In the genomic region with DNA sequence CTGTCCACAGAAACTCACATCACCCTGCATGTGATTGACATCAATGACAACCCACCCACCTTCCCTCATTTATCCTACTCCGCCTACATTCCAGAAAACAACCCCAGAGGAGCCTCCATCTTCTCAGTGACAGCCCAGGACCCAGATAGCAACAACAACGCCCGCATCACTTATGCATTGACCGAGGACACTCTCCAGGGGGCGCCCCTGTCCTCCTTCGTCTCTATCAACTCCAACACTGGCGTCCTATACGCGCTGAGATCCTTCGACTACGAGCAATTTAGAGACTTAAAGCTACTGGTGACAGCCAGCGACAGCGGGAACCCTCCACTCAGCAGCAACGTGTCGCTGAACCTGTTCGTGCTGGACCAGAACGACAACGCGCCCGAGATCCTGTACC, we compare ENCODE assay signal across 2 cellular contexts.
TF ChIP-seq lines count a peak whose summit lies in the region.

No MANE protein-coding gene starts in this region.

TF ChIP-seq in liver, 16 proteins besides CTCF, POLR2A, EP300 and RAD21:
- TF ChIP-seq HNF4G (IDR thresholded peaks at IDR 0.05) (no peak), YY1 (IDR thresholded peaks at IDR 0.05) (no peak)
- TF ChIP-seq, protein P1, sequence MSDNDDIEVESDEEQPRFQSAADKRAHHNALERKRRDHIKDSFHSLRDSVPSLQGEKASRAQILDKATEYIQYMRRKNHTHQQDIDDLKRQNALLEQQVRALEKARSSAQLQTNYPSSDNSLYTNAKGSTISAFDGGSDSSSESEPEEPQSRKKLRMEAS (IDR thresholded peaks at IDR 0.05), result no peak
- TF ChIP-seq, protein P2, sequence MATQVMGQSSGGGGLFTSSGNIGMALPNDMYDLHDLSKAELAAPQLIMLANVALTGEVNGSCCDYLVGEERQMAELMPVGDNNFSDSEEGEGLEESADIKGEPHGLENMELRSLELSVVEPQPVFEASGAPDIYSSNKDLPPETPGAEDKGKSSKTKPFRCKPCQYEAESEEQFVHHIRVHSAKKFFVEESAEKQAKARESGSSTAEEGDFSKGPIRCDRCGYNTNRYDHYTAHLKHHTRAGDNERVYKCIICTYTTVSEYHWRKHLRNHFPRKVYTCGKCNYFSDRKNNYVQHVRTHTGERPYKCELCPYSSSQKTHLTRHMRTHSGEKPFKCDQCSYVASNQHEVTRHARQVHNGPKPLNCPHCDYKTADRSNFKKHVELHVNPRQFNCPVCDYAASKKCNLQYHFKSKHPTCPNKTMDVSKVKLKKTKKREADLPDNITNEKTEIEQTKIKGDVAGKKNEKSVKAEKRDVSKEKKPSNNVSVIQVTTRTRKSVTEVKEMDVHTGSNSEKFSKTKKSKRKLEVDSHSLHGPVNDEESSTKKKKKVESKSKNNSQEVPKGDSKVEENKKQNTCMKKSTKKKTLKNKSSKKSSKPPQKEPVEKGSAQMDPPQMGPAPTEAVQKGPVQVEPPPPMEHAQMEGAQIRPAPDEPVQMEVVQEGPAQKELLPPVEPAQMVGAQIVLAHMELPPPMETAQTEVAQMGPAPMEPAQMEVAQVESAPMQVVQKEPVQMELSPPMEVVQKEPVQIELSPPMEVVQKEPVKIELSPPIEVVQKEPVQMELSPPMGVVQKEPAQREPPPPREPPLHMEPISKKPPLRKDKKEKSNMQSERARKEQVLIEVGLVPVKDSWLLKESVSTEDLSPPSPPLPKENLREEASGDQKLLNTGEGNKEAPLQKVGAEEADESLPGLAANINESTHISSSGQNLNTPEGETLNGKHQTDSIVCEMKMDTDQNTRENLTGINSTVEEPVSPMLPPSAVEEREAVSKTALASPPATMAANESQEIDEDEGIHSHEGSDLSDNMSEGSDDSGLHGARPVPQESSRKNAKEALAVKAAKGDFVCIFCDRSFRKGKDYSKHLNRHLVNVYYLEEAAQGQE (IDR thresholded peaks at IDR 0.05), result no peak

TF ChIP-seq in HepG2, 621 proteins besides CTCF, POLR2A, EP300 and RAD21:
- TF ChIP-seq PAF1 (CRISPR knock-in tag; IDR thresholded peaks at IDR 0.05) (no peak), ZSCAN31 (CRISPR knock-in tag; IDR thresholded peaks at IDR 0.05; ENCODE audit: low read depth) (no peak), GRHL1 (CRISPR knock-in tag; conservative IDR thresholded peaks at IDR 0.05) (no peak)
- TF ChIP-seq, protein P3, sequence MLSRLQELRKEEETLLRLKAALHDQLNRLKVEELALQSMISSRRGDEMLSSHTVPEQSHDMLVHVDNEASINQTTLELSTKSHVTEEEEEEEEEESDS (CRISPR knock-in tag; IDR thresholded peaks at IDR 0.05; ENCODE audit: borderline replicate concordance), result no peak
